25 cellular contexts compared by ENCODE assay signal in the genomic region with DNA sequence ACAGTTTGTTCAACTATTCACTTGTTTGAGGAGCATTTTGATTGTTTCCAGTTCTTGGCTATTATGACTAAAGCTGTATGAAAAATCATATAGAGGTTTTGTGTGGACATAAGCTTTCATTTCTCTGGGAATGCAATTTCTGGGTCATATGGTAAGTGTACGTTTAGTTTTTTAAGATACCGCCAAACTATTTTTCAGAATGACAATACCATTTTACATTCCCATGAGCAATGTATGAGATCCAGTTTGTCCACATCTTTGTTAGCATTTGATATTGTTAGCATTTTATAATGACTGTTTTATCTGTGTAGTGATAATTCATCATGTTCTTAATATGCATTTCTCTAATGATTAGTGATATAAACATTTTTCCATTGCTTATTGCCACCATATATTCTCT.
"Had no signal": no experiment of that assay in that cellular context is flagged by ENCODE, and none has a peak within 500 bp of the region (broad histone marks: within the 10 kb centered on the region; RNA-seq: fewer than 3 reads in every experiment).

No MANE protein-coding gene starts in this region.

- H3K4me2 ChIP-seq: smooth muscle cell had no signal

- H3K27ac Mint-ChIP-seq: immature natural killer cell; memory B cell; naive thymus-derived CD4-positive, alpha-beta T cell; natural killer cell treated with Interleukin-12 subunit alpha and Interleukin-12 subunit beta and Interleukin-15 and Interleukin-18, amount 100 ng/mL, for 72 hours; stimulated activated memory B cell treated with anti-CD40 and anti-IgM and Interleukin-4, amounts not matched to agents 10 μg/mL and 1 μg/mL and 100 μg/mL, for 72 hours had no signal

- H3K4me3 ChIP-seq: left lung, mucosa of descending colon, ovary, right atrium auricular region, right lobe of liver, smooth muscle cell, stomach, testis, thyroid gland, vagina had no signal

- DNase-seq: hypothalamus; immature natural killer cell; kidney; left colon; left lung; midbrain; mucosa of descending colon; naive thymus-derived CD4-positive, alpha-beta T cell; ovary; right lobe of liver; stimulated activated CD4-positive, alpha-beta T cell treated with anti-CD3 and anti-CD28 coated beads, Interleukin-1b, Interleukin-23, amount 100 ng/mL, for 48 hours; stimulated activated CD4-positive, alpha-beta T cell treated with anti-CD3 and anti-CD28 coated beads, Interleukin-2, amount 100 ng/mL, for 48 hours; stimulated activated CD4-positive, alpha-beta T cell treated with anti-CD3 and anti-CD28 coated beads, Interleukin-4, amount 100 ng/mL, for 4 hours; stimulated activated CD8-positive, alpha-beta memory T cell treated with anti-CD3 and anti-CD28 coated beads, Interleukin-4, amount 100 ng/mL, for 48 hours; stimulated activated naive CD8-positive, alpha-beta T cell treated with anti-CD3 and anti-CD28 coated beads, Interleukin-15, Interleukin-2, amounts not matched to agents 100 U/mL and 50 U/mL, for 24 hours; stomach; testis; thyroid gland had no signal

- H3K27me3 ChIP-seq: left lung, ovary, right atrium auricular region, right lobe of liver, stomach, testis, thyroid gland, vagina had no signal

- H3K9me3 Mint-ChIP-seq: immature natural killer cell; memory B cell; natural killer cell treated with Interleukin-12 subunit alpha and Interleukin-12 subunit beta and Interleukin-15 and Interleukin-18, amount 100 ng/mL, for 72 hours; stimulated activated memory B cell treated with anti-CD40 and anti-IgM and Interleukin-4, amounts not matched to agents 10 μg/mL and 1 μg/mL and 100 μg/mL, for 72 hours had no signal

- H3K4me3 Mint-ChIP-seq: immature natural killer cell; memory B cell; naive thymus-derived CD4-positive, alpha-beta T cell; natural killer cell treated with Interleukin-12 subunit alpha and Interleukin-12 subunit beta and Interleukin-15 and Interleukin-18, amount 100 ng/mL, for 72 hours; stimulated activated memory B cell treated with anti-CD40 and anti-IgM and Interleukin-4, amounts not matched to agents 10 μg/mL and 1 μg/mL and 100 μg/mL, for 72 hours had no signal

- H3K27me3 Mint-ChIP-seq: memory B cell; progenitor cell of endocrine pancreas; stimulated activated memory B cell treated with anti-CD40 and anti-IgM and Interleukin-4, amounts not matched to agents 10 μg/mL and 1 μg/mL and 100 μg/mL, for 72 hours had no signal

- H3K4me1 ChIP-seq: right lobe of liver had no signal

- H3K36me3 ChIP-seq: left lung, ovary, right atrium auricular region, right lobe of liver, stomach, thyroid gland, vagina had no signal

- H3K27ac ChIP-seq: ovary, right lobe of liver, testis, thyroid gland, vagina had no signal

- H3K36me3 Mint-ChIP-seq: immature natural killer cell; memory B cell; naive thymus-derived CD4-positive, alpha-beta T cell; natural killer cell treated with Interleukin-12 subunit alpha and Interleukin-12 subunit beta and Interleukin-15 and Interleukin-18, amount 100 ng/mL, for 72 hours; stimulated activated memory B cell treated with anti-CD40 and anti-IgM and Interleukin-4, amounts not matched to agents 10 μg/mL and 1 μg/mL and 100 μg/mL, for 72 hours had no signal

- H3K4me1 Mint-ChIP-seq: immature natural killer cell; memory B cell; stimulated activated memory B cell treated with anti-CD40 and anti-IgM and Interleukin-4, amounts not matched to agents 10 μg/mL and 1 μg/mL and 100 μg/mL, for 72 hours had no signal

- H3K9me3 ChIP-seq: left lung, mucosa of descending colon, ovary, right atrium auricular region, right lobe of liver, stomach, testis, thyroid gland, vagina had no signal
